Comparison of ENCODE assay signal across 24 cellular contexts in the genomic region with DNA sequence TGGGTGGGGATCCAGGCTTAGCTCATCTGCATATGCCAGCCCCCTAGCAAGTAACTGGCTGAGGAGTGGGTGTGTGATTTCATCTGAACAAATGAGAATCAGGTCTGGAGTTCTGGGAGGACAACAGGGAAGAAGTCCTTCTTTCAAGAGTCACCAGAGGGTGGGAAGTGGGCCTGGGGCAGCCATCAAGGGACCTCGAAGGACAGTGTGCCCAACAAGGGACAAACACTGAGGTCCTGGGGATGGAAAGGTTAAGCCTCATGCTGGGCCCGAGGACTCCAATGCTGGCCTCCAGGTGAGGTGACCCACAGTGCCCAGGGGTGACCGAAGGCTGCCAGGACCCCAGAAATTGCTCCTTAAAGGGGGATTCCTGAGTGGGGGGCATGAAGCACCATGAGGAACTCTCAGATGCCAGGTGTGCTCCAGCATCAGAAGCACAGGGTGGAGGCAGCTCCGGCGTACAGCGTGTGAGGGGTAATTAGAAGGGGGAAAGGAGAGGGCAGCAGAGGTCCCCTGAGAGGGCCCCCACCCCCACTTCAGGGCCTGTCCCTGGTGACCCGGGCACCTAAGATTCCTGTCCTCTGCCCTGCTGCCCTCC.
DNase-seq lines count a peak whose midpoint lies in the region; ATAC-seq, FAIRE-seq and TF ChIP-seq lines count a peak whose summit lies in the region.
"Had no signal": no experiment of that assay in that cellular context is flagged by ENCODE, and none has a peak within 500 bp of the region (broad histone marks: within the 10 kb centered on the region; RNA-seq: fewer than 3 reads in every experiment).

No MANE protein-coding gene starts in this region.

- no peaks in the 10 kb centered on the region for H3K9me3 ChIP-seq in right lobe of liver
- no peaks in the 10 kb centered on the region for H3K9me3 ChIP-seq in HepG2 (ENCODE audit: low read length)
- H3K9me3 ChIP-seq: Caco-2 had no signal

- H3K4me2 ChIP-seq in HepG2 (ENCODE audit: low read depth, low read length): no peak overlapping the region
- H3K4me2 ChIP-seq: PC-9 had no signal

- no peaks in the 10 kb centered on the region for H3K27me3 ChIP-seq in right lobe of liver
- peaks cover 1 to 3% of the 10 kb centered on the region in 2 experiments; a peak in 2 of 5 replicates for H3K27me3 ChIP-seq in HepG2 (ENCODE audit: control insufficient read depth in 1 of 2, insufficient read depth in 2 of 2, low read length in 2 of 2)

- H4K20me1 ChIP-seq in HepG2 (ENCODE audit: insufficient read depth, low read length): no peaks in the 10 kb centered on the region

- intact Hi-C loops in right lobe of liver (cut with DNase I): no loop called here
- intact Hi-C loops in HepG2 (cut with micrococcal nuclease; ENCODE audit: unreplicated experiment): no loop called here
- intact Hi-C loops in left ventricle myocardium superior (cut with micrococcal nuclease): no loop called here

- TF ChIP-seq EP300 in HepG2 (IDR thresholded peaks at IDR 0.05; ENCODE audit: low read depth in 2 of 2, low read length in 2 of 2) (no peak), HepG2 (CRISPR knock-in tag; IDR thresholded peaks at IDR 0.05; ENCODE audit: borderline replicate concordance) (no peak)

- CTCF ChIA-PET in HepG2 (lab: Yijun Ruan, JAX; ENCODE audit: low intra/inter-chr PET ratio, low total read pairs): no interaction called here

- WGBS in right lobe of liver (ENCODE audit: insufficient coverage, low coverage, low lambda C conversion rate, missing lambda C conversion rate): 67% methylated on average over 1 of the region's 7 CpGs
- WGBS in HepG2 (ENCODE audit: low lambda C conversion rate): 64% methylated on average over 5 of the region's 7 CpGs

- no peaks in the 10 kb centered on the region for H3K4me1 ChIP-seq in right lobe of liver
- no peaks in the 10 kb centered on the region for H3K4me1 ChIP-seq in HepG2 (ENCODE audit: insufficient read depth, low read length)
- H3K4me1 ChIP-seq: Caco-2 had no signal

- H3K9ac ChIP-seq in HepG2 (ENCODE audit: insufficient read depth, low read depth, low read length): no peak overlapping the region

- H2AFZ ChIP-seq in HepG2 (ENCODE audit: low read length): no peak overlapping the region
- H2AFZ ChIP-seq: PC-9 had no signal

- in situ Hi-C loops in HepG2 (cut with HindIII; ENCODE audit: extremely low pct_ligation_motif_present, low pct_unique_long_range_greater_than_20kb): no loop called here

- FAIRE-seq in HepG2 (lab: Jason Lieb, UNC) (no peak), D721Med (lab: Jason Lieb, UNC) (no peak)
- FAIRE-seq: GM12891, GM19239 had no signal

- BruUV-seq in HepG2 (replicated peaks; lab: Mats Ljungman, UMichigan): no TSS peak

- TF ChIP-seq CTCF in right lobe of liver (IDR thresholded peaks at IDR 0.05) (no peak), HepG2 (CRISPR knock-in tag; IDR thresholded peaks at IDR 0.05) (no peak), omental fat pad (IDR thresholded peaks at IDR 0.05) (no peak), D721Med (IDR thresholded peaks at IDR 0.05; ENCODE audit: insufficient read depth, missing control alignments) (no peak)

- POLR2A ChIA-PET in HepG2 (lab: Yijun Ruan, JAX): no interaction called here

- H3K4me3 ChIP-seq in right lobe of liver: no peak overlapping the region
- no peak overlapping the region for H3K4me3 ChIP-seq in HepG2 (replicated peaks in 1 of 3; ENCODE audit: insufficient read depth in 1 of 3, low read depth in 2 of 3, low read length in 3 of 3)
- H3K4me3 ChIP-seq: PC-9 had no signal

- TF ChIP-seq POLR2A in right lobe of liver (IDR thresholded peaks at IDR 0.05) (no peak), HepG2 (IDR thresholded peaks at IDR 0.05; ENCODE audit: insufficient read depth in 1 of 2, low read depth in 2 of 2, low read length in 2 of 2) (no peak)

- H3K36me3 ChIP-seq in right lobe of liver (no peaks in the 10 kb centered on the region), HepG2 (replicated peaks in 1 of 2; ENCODE audit: control insufficient read depth in 1 of 2, insufficient read depth in 2 of 2, low read length in 2 of 2) (no peaks in the 10 kb centered on the region)

- DNase-seq in right lobe of liver (peak in 2 of 3 donors; percentile 25 to 28), HepG2 (ENCODE audit: low spot score) (no peak), left ventricle myocardium superior (peak; percentile 8), omental fat pad (ENCODE audit: low spot score) (no peak), D721Med (ENCODE audit: insufficient read length, low spot score) (no peak)
- DNase-seq: C1 segment of cervical spinal cord; CD8-positive, alpha-beta T cell; DMS79 treated with DMSO at 0.1 percent for 48 hours; GF-D8; NCI-H1048; NCI-H1417; NCI-H1694; NCI-H2081; NCI-H2227 treated with DMSO at 0.1 percent for 48 hours; NCI-H526 treated with DMSO at 0.1 percent for 48 hours; PC-9; SHP77 had no signal

- no peak overlapping the region for H3K27ac ChIP-seq in right lobe of liver
- no peak overlapping the region for H3K27ac ChIP-seq in HepG2 (ENCODE audit: extremely low read length, insufficient read depth, low read length)
- H3K27ac ChIP-seq: HL-60, PC-9 had no signal

- no peaks in the 10 kb centered on the region for H3K79me2 ChIP-seq in HepG2 (ENCODE audit: insufficient read depth, low read length)

- no peak for TF ChIP-seq RAD21 in HepG2 (CRISPR knock-in tag; IDR thresholded peaks at IDR 0.05)

- no peak for ATAC-seq in right lobe of liver
- no peak for ATAC-seq in HepG2
- ATAC-seq in left ventricle myocardium superior: no peak
- ATAC-seq in omental fat pad (ENCODE audit: low FRiP score): peak; percentile 12
- ATAC-seq in GM18517 (IDR thresholded peaks at IDR 0.05; ENCODE audit: unreplicated experiment): no peak
- no peak for ATAC-seq in HG03565 (IDR thresholded peaks at IDR 0.05; ENCODE audit: unreplicated experiment)
- ATAC-seq: CD8-positive, alpha-beta T cell; HCT116 had no signal

TF ChIP-seq in HepG2, 621 proteins besides CTCF, POLR2A, EP300 and RAD21:
- no peak for TF ChIP-seq ZMYM2 (CRISPR knock-in tag; IDR thresholded peaks at IDR 0.05)
- TF ChIP-seq ZNF501 (CRISPR knock-in tag; IDR thresholded peaks at IDR 0.05): no peak

Comparison
In these comparisons a context has a peak if more than half of its experiments do, and no peak if none do; other contexts are left out.
1. DNase-seq: peak in right lobe of liver (2 of 3) and left ventricle myocardium superior (single experiment); none in HepG2 (single experiment), omental fat pad (single experiment) and D721Med (single experiment).